Comparison of ENCODE assay signal across 1 cellular context in the genomic region with DNA sequence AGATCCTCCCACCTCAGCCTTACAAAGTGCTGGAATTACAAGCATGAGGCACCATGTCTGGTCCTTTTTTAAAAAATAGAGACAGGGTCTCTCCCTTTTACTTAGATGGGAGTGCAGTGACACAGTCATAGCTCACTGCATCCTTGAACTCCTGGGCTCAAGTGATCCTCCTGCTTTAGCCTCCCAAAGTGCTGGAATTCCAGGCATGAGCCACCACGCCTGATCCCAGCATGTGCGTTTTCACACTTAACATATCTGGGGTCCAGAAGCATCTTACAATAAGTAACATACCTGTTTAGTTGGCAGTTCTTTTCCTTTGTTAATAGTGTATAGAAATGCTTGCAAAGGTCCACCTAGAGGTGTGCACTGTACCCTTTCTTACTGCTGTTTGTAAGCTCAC.
TF ChIP-seq lines count a peak whose summit lies in the region.

No MANE protein-coding gene starts in this region.

TF ChIP-seq in SK-N-SH, 30 proteins besides CTCF, POLR2A, EP300 and RAD21:
- TF ChIP-seq SIN3A (IDR thresholded peaks at IDR 0.05; ENCODE audit: borderline replicate concordance, low read depth, low read length) (no peak), YY1 (IDR thresholded peaks at IDR 0.05; ENCODE audit: low read depth) (no peak), CHD2 (IDR thresholded peaks at IDR 0.05; ENCODE audit: low read length, partially characterized antibody) (no peak), SMC3 (IDR thresholded peaks at IDR 0.05; ENCODE audit: low read depth, low read length) (no peak)
